ENCODE assay signal across 9 cellular contexts in genomic region chr6:35048631-35049083, GRCh38.
DNase-seq lines count a peak whose midpoint lies in the region; ATAC-seq and TF ChIP-seq lines count a peak whose summit lies in the region.
"Had no signal": no experiment of that assay in that cellular context is flagged by ENCODE, and none has a peak within 500 bp of the region (broad histone marks: within the 10 kb centered on the region; RNA-seq: fewer than 3 reads in every experiment).

No MANE protein-coding gene starts in this region.

- no peaks in the 10 kb centered on the region for H3K9me3 ChIP-seq in gastroesophageal sphincter
- no peaks in the 10 kb centered on the region for H3K9me3 ChIP-seq in parathyroid adenoma (ENCODE audit: control insufficient read depth, low read length)

- peaks cover 11% of the 10 kb centered on the region for H3K36me3 Mint-ChIP-seq in activated B cell treated with CpG ODN at 0.5 μM for 24 hours (ENCODE audit: low read depth)

- POLR2A ChIA-PET in activated B cell treated with CpG ODN at 0.5 μM for 24 hours (lab: Charles Lee), result no interaction called here

- intact Hi-C loops in activated B cell treated with CpG ODN at 0.5 μM for 24 hours (cut with micrococcal nuclease), result no loop called here

- no peak for TF ChIP-seq POLR2A in gastroesophageal sphincter (IDR thresholded peaks at IDR 0.05)

- ATAC-seq in activated B cell treated with CpG ODN at 0.5 μM for 24 hours (ENCODE audit: low read depth) (peak; percentile 64), gastroesophageal sphincter (peak; percentile 10)

- H3K9me3 Mint-ChIP-seq in activated B cell treated with CpG ODN at 0.5 μM for 24 hours, result no peaks in the 10 kb centered on the region

- TF ChIP-seq CTCF in activated B cell treated with CpG ODN at 0.5 μM for 24 hours (IDR thresholded peaks at IDR 0.05) (no peak), gastroesophageal sphincter (IDR thresholded peaks at IDR 0.05) (peak in 3 of 4 experiments; percentile 35 to 63 (median 41)), parathyroid adenoma (IDR thresholded peaks at IDR 0.05) (no peak)

- no peaks in the 10 kb centered on the region for H3K27me3 Mint-ChIP-seq in activated B cell treated with CpG ODN at 0.5 μM for 24 hours

- H3K27ac Mint-ChIP-seq in activated B cell treated with CpG ODN at 0.5 μM for 24 hours, result no peak overlapping the region

- H3K4me1 Mint-ChIP-seq in activated B cell treated with CpG ODN at 0.5 μM for 24 hours, result peaks cover 5% of the 10 kb centered on the region

- peak overlapping the region; percentile 85 to 98 (median 94) for H3K27ac ChIP-seq in gastroesophageal sphincter
- H3K27ac ChIP-seq in parathyroid adenoma, result peak overlapping the region; percentile 27
- H3K27ac ChIP-seq: 22Rv1 had no signal

- H3K4me3 Mint-ChIP-seq in activated B cell treated with CpG ODN at 0.5 μM for 24 hours, result no peak overlapping the region

- no peak overlapping the region for H2AFZ ChIP-seq in parathyroid adenoma

- H3K9ac ChIP-seq in parathyroid adenoma, result no peak overlapping the region

- 20% methylated on average over 3 of the region's 11 CpGs; no CpG with 5 or more reads in 1 of the 2 donors for WGBS in gastroesophageal sphincter (ENCODE audit: low coverage in 1 of 2), 2 donors

- H3K4me2 ChIP-seq in parathyroid adenoma (ENCODE audit: low read length), result no peak overlapping the region

- CTCF ChIA-PET in activated B cell treated with CpG ODN at 0.5 μM for 24 hours (lab: Charles Lee), result interaction anchor here (0.7 kb wide), 1 partner anchor 932 kb away, joined by 3 read pairs; no protein-coding TSS in a partner anchor

- TF ChIP-seq EP300 in gastroesophageal sphincter (IDR thresholded peaks at IDR 0.05), result no peak

- peak; percentile 11 for DNase-seq in NCI-H1694 (lab: John Stamatoyannopoulos, UW)
- no peak for DNase-seq in NCI-H1694 treated with DMSO at 0.1 percent for 48 hours (lab: John Stamatoyannopoulos, UW)
- no peak for DNase-seq in activated B cell treated with CpG ODN at 0.5 μM for 24 hours
- no peak for DNase-seq in GM19238 (ENCODE audit: insufficient read length, low spot score)
- DNase-seq in activated CD8-positive, alpha-beta memory T cell treated with anti-CD3 and anti-CD28 coated beads, Interleukin-2, amount 50 U/mL, for 4 hours, result no peak
- no peak for DNase-seq in COR-L47 (lab: John Stamatoyannopoulos, UW)

- H3K4me3 ChIP-seq in gastroesophageal sphincter (peak overlapping the region in 1 of 2 donors; percentile 8), parathyroid adenoma (ENCODE audit: low read depth, low read length) (no peak overlapping the region)

- H3K27me3 ChIP-seq in gastroesophageal sphincter (no peaks in the 10 kb centered on the region), parathyroid adenoma (ENCODE audit: control insufficient read depth, insufficient read depth, low read length) (no peaks in the 10 kb centered on the region)

- H3K4me1 ChIP-seq in gastroesophageal sphincter, result peaks cover 50 to 100% (median 82%) of the 10 kb centered on the region in 3 donors
- no peaks in the 10 kb centered on the region for H3K4me1 ChIP-seq in parathyroid adenoma

- peaks cover 0 to 9% of the 10 kb centered on the region in 2 donors for H3K36me3 ChIP-seq in gastroesophageal sphincter
- no peaks in the 10 kb centered on the region for H3K36me3 ChIP-seq in parathyroid adenoma (ENCODE audit: control insufficient read depth, insufficient read depth, low read length)

- no peaks in the 10 kb centered on the region for H3K79me2 ChIP-seq in parathyroid adenoma

Comparison
In these comparisons a context has a peak if more than half of its experiments do, and no peak if none do; other contexts are left out.
1. CTCF ChIP-seq: peak in gastroesophageal sphincter (3 of 4); none in activated B cell treated with CpG ODN at 0.5 μM for 24 hours (single experiment) and parathyroid adenoma (single experiment).